ENCODE assay signal across 8 cellular contexts in the genomic region with DNA sequence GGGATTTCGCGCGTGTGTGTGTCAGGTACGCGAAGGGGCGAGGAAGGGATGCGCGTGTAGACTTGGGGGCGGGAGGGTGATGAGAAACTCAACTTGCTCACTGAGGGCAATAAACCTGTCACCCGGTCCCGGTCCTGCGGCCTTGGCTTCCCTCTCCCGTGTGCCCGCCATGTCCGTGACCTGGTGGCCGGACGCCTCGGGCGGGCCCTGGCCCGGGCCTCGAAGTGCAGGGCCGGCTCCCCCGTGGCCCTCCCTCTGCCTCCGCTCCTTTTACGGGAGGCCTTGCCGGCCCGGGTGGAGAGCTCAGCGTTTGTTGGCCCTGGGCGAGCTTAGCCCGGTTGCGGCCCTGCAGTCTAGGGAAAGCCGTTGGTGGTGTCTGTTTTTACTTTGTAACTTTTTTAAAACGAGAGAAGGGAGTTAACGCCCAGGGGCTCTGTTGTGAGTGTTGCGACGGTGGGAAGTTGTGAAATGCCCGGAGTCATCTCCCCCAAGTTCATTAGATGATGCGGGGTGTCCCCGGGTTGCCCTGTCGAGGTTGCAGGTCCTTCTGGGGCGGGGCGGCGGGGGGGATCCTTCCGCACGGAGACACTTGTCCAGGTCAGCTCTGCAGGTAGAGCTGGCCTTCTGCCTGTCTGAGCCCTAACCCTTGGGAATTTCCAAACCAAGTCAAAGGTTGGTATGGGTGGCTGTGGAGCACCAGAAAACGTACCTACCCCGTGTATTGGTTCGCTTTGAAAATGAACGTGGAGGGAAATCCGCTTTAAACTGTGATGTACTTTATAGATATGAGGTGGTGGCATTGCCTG. TPM values are rescaled to one million over a fixed set of nuclear protein-coding genes. Genes with fewer than 3 reads are reported as not detected.
DNase-seq lines count a peak whose midpoint lies in the region; ATAC-seq lines count a peak whose summit lies in the region.

No MANE protein-coding gene starts in this region.

- CTCF ChIA-PET in activated CD8-positive, alpha-beta T cell treated with anti-CD3 and anti-CD28 coated beads, Interleukin-2, amount 10 ng/mL, durations not matched to agents 7 days and 5 days (lab: Charles Lee), result interaction anchor here (1.2 to 4.4 kb wide), 7 partner anchors 13 to 67 kb away, joined by 3 to 33 read pairs (median 6); no protein-coding TSS in a partner anchor

- DNase-seq in GM03348 (ENCODE audit: low spot score) (peak; percentile 72), HCEC 1CT (peak; percentile 26), NAMALWA (ENCODE audit: low spot score) (peak; percentile 60), mesenchymal stem cell (peak; percentile 59)
- peak; percentile 59 for DNase-seq in activated CD8-positive, alpha-beta T cell treated with anti-CD3 and anti-CD28 coated beads, Interleukin-2, amount 10 ng/mL, durations not matched to agents 7 days and 5 days
- peak; percentile 42 to 50 (median 45) for DNase-seq in effector memory CD4-positive, alpha-beta T cell
- DNase-seq in stimulated activated naive B cell treated with anti-CD40 and anti-IgM and Interleukin-4, amounts not matched to agents 10 μg/mL and 1 μg/mL and 100 μg/mL, for 72 hours, result no peak

- H3K4me1 Mint-ChIP-seq in activated CD8-positive, alpha-beta T cell treated with anti-CD3 and anti-CD28 coated beads, Interleukin-2, amount 10 ng/mL, durations not matched to agents 7 days and 5 days (ENCODE audit: low read depth), result peaks cover 44% of the 10 kb centered on the region
- H3K4me1 Mint-ChIP-seq in stimulated activated naive B cell treated with anti-CD40 and anti-IgM and Interleukin-4, amounts not matched to agents 10 μg/mL and 1 μg/mL and 100 μg/mL, for 72 hours, result peaks cover 24 to 43% of the 10 kb centered on the region in 2 donors

- H3K9ac ChIP-seq in mesenchymal stem cell (ENCODE audit: low read length), result peak overlapping the region; percentile 97

- peak overlapping the region; percentile 92 for H3K4me3 Mint-ChIP-seq in activated CD8-positive, alpha-beta T cell treated with anti-CD3 and anti-CD28 coated beads, Interleukin-2, amount 10 ng/mL, durations not matched to agents 7 days and 5 days
- peak overlapping the region; percentile 94 to 98 for H3K4me3 Mint-ChIP-seq in stimulated activated naive B cell treated with anti-CD40 and anti-IgM and Interleukin-4, amounts not matched to agents 10 μg/mL and 1 μg/mL and 100 μg/mL, for 72 hours

- peak overlapping the region; percentile 90 to 94 for H3K23ac ChIP-seq in mesenchymal stem cell (ENCODE audit: low read length in 2 of 2)

- peak overlapping the region; percentile 98 for H3K4me3 ChIP-seq in effector memory CD4-positive, alpha-beta T cell (ENCODE audit: insufficient read depth, low read depth, low read length, poor library complexity, severe bottlenecking)
- peak overlapping the region; percentile 88 to 92 for H3K4me3 ChIP-seq in mesenchymal stem cell (ENCODE audit: insufficient read depth in 1 of 2, low read depth in 1 of 2, low read length in 2 of 2)

- H3K14ac ChIP-seq in mesenchymal stem cell (ENCODE audit: low read length in 2 of 2), result peak overlapping the region; percentile 39 to 86

- peak overlapping the region; percentile 87 for H4K91ac ChIP-seq in mesenchymal stem cell (ENCODE audit: low read length)

- under 1% methylated on average over 47 of the region's 50 CpGs for WGBS in mesenchymal stem cell

- H2AK5ac ChIP-seq in mesenchymal stem cell (ENCODE audit: low read length, severe bottlenecking), result no peak overlapping the region

- H3K27me3 ChIP-seq in effector memory CD4-positive, alpha-beta T cell (replicated peaks; ENCODE audit: control insufficient read depth, insufficient read depth, low read length, poor library complexity, severe bottlenecking), result no peaks in the 10 kb centered on the region
- H3K27me3 ChIP-seq in mesenchymal stem cell (ENCODE audit: control insufficient read depth in 1 of 2, insufficient read depth in 1 of 2, low read length in 2 of 2), result no peaks in the 10 kb centered on the region

- peaks cover 6% of the 10 kb centered on the region for H3K36me3 ChIP-seq in effector memory CD4-positive, alpha-beta T cell (ENCODE audit: control insufficient read depth, insufficient read depth, low read length)
- peaks cover 0 to 5% of the 10 kb centered on the region in 2 experiments for H3K36me3 ChIP-seq in mesenchymal stem cell (ENCODE audit: control insufficient read depth in 1 of 2, insufficient read depth in 2 of 2, low read depth in 1 of 2, low read length in 2 of 2)

- H2BK15ac ChIP-seq in mesenchymal stem cell (ENCODE audit: low read depth, poor library complexity, severe bottlenecking), result peak overlapping the region; percentile 94

- no peaks in the 10 kb centered on the region for H3K9me3 ChIP-seq in effector memory CD4-positive, alpha-beta T cell (ENCODE audit: control insufficient read depth, low read length)
- H3K9me3 ChIP-seq in mesenchymal stem cell (ENCODE audit: control insufficient read depth, low read length), result no peaks in the 10 kb centered on the region

- peak overlapping the region; percentile 49 for H2BK120ac ChIP-seq in mesenchymal stem cell (ENCODE audit: low read depth, low read length)

- H3K4ac ChIP-seq in mesenchymal stem cell (ENCODE audit: low read depth in 1 of 2, low read length in 2 of 2), result peak overlapping the region; percentile 77 to 94

- POLR2A ChIA-PET in activated CD8-positive, alpha-beta T cell treated with anti-CD3 and anti-CD28 coated beads, Interleukin-2, amount 10 ng/mL, durations not matched to agents 7 days and 5 days (lab: Charles Lee), result interaction anchor here (0.6 to 5.9 kb wide), 24 partner anchors 8 to 594 kb away, joined by 3 to 295 read pairs (median 5); a partner anchor contains a TSS

- H3K18ac ChIP-seq in mesenchymal stem cell (ENCODE audit: low read depth in 1 of 2, low read length in 2 of 2), result peak overlapping the region; percentile 63 to 99

- H3K27ac ChIP-seq in effector memory CD4-positive, alpha-beta T cell (ENCODE audit: insufficient read depth, low read length, poor library complexity, severe bottlenecking), result peak overlapping the region; percentile 99
- peak overlapping the region; percentile 68 for H3K27ac ChIP-seq in mesenchymal stem cell (ENCODE audit: low read length, poor library complexity, severe bottlenecking)

- H3K79me1 ChIP-seq in mesenchymal stem cell (replicated peaks; ENCODE audit: low read length, poor library complexity, severe bottlenecking), result no peaks in the 10 kb centered on the region

- H4K8ac ChIP-seq in mesenchymal stem cell (ENCODE audit: low read length), result peak overlapping the region; percentile 72

- H3K9me3 Mint-ChIP-seq in activated CD8-positive, alpha-beta T cell treated with anti-CD3 and anti-CD28 coated beads, Interleukin-2, amount 10 ng/mL, durations not matched to agents 7 days and 5 days (ENCODE audit: insufficient read depth), result peaks cover 1% of the 10 kb centered on the region
- H3K9me3 Mint-ChIP-seq in stimulated activated naive B cell treated with anti-CD40 and anti-IgM and Interleukin-4, amounts not matched to agents 10 μg/mL and 1 μg/mL and 100 μg/mL, for 72 hours, result peaks cover 0 to 3% of the 10 kb centered on the region in 2 donors

- no peak overlapping the region for H2BK5ac ChIP-seq in mesenchymal stem cell (ENCODE audit: low read depth, low read length, poor library complexity, severe bottlenecking)

- H3K4me2 ChIP-seq in mesenchymal stem cell (ENCODE audit: low read length, poor library complexity, severe bottlenecking), result peak overlapping the region; percentile 77

- no peak overlapping the region for H2AFZ ChIP-seq in mesenchymal stem cell (ENCODE audit: low read depth, low read length)

- no peaks in the 10 kb centered on the region for H3K27me3 Mint-ChIP-seq in activated CD8-positive, alpha-beta T cell treated with anti-CD3 and anti-CD28 coated beads, Interleukin-2, amount 10 ng/mL, durations not matched to agents 7 days and 5 days (ENCODE audit: low read depth)
- no peaks in the 10 kb centered on the region for H3K27me3 Mint-ChIP-seq in stimulated activated naive B cell treated with anti-CD40 and anti-IgM and Interleukin-4, amounts not matched to agents 10 μg/mL and 1 μg/mL and 100 μg/mL, for 72 hours

- H2BK12ac ChIP-seq in mesenchymal stem cell (ENCODE audit: low read length in 2 of 2), result peak overlapping the region in 1 of 2 experiments; percentile 25

- H3K36me3 Mint-ChIP-seq in activated CD8-positive, alpha-beta T cell treated with anti-CD3 and anti-CD28 coated beads, Interleukin-2, amount 10 ng/mL, durations not matched to agents 7 days and 5 days (ENCODE audit: low read depth), result peaks cover 33% of the 10 kb centered on the region
- H3K36me3 Mint-ChIP-seq in stimulated activated naive B cell treated with anti-CD40 and anti-IgM and Interleukin-4, amounts not matched to agents 10 μg/mL and 1 μg/mL and 100 μg/mL, for 72 hours, result peaks cover 22 to 23% of the 10 kb centered on the region in 2 donors

- peak; percentile 25 for ATAC-seq in activated CD8-positive, alpha-beta T cell treated with anti-CD3 and anti-CD28 coated beads, Interleukin-2, amount 10 ng/mL, durations not matched to agents 7 days and 5 days
- ATAC-seq in stimulated activated naive B cell treated with anti-CD40 and anti-IgM and Interleukin-4, amounts not matched to agents 10 μg/mL and 1 μg/mL and 100 μg/mL, for 72 hours (replicated peaks), result peak; percentile 13 to 17
- ATAC-seq in HG03469 (IDR thresholded peaks at IDR 0.05; ENCODE audit: unreplicated experiment), result no peak

- H3K4me1 ChIP-seq in effector memory CD4-positive, alpha-beta T cell (ENCODE audit: control insufficient read depth, insufficient read depth, low read length, poor library complexity, severe bottlenecking), result peaks cover 18% of the 10 kb centered on the region
- H3K4me1 ChIP-seq in mesenchymal stem cell (ENCODE audit: control insufficient read depth, insufficient read depth, low read depth, low read length), result peaks cover 3% of the 10 kb centered on the region

- H3K27ac Mint-ChIP-seq in activated CD8-positive, alpha-beta T cell treated with anti-CD3 and anti-CD28 coated beads, Interleukin-2, amount 10 ng/mL, durations not matched to agents 7 days and 5 days, result peak overlapping the region; percentile 95
- H3K27ac Mint-ChIP-seq in stimulated activated naive B cell treated with anti-CD40 and anti-IgM and Interleukin-4, amounts not matched to agents 10 μg/mL and 1 μg/mL and 100 μg/mL, for 72 hours, result peak overlapping the region; percentile 99

RNA-seq across cellular contexts. Expression of a gene that starts 0.9 kb away (rescaled TPM):
- 100 to 1,000 TPM; 137 to 142 TPM for total RNA-seq in activated CD8-positive, alpha-beta T cell treated with anti-CD3 and anti-CD28 coated beads, Interleukin-2, amount 10 ng/mL, durations not matched to agents 7 days and 5 days
- 17.1 TPM for polyA plus RNA-seq in mesenchymal stem cell (2013, experiment 1 of 2)
- polyA plus RNA-seq in mesenchymal stem cell (2013, experiment 2 of 2), result 17.8 TPM
